ENCODE assay signal across 27 cellular contexts in genomic region chrY:8035653-8036052, GRCh38.
"Had no signal": no experiment of that assay in that cellular context is flagged by ENCODE, and none has a peak within 500 bp of the region (broad histone marks: within the 10 kb centered on the region; RNA-seq: fewer than 3 reads in every experiment).

No MANE protein-coding gene starts in this region.

- H3K36me3 Mint-ChIP-seq: naive thymus-derived CD4-positive, alpha-beta T cell; natural killer cell; neural progenitor cell; stimulated activated memory B cell treated with anti-CD40 and anti-IgM and Interleukin-4, amounts not matched to agents 10 μg/mL and 1 μg/mL and 100 μg/mL, for 72 hours; type B pancreatic cell had no signal

- H3K4me3 Mint-ChIP-seq: naive thymus-derived CD4-positive, alpha-beta T cell; natural killer cell; nephron; neural progenitor cell; stimulated activated memory B cell treated with anti-CD40 and anti-IgM and Interleukin-4, amounts not matched to agents 10 μg/mL and 1 μg/mL and 100 μg/mL, for 72 hours; stimulated activated naive CD8-positive, alpha-beta T cell treated with anti-CD3 and anti-CD28 coated beads, Interleukin-15, Interleukin-2, amounts not matched to agents 100 ng/mL and 50 ng/mL, for 24 hours; type B pancreatic cell had no signal

- H3K4me1 Mint-ChIP-seq: naive thymus-derived CD4-positive, alpha-beta T cell; natural killer cell; nephron; neural progenitor cell; stimulated activated memory B cell treated with anti-CD40 and anti-IgM and Interleukin-4, amounts not matched to agents 10 μg/mL and 1 μg/mL and 100 μg/mL, for 72 hours had no signal

- H3K27me3 Mint-ChIP-seq: naive thymus-derived CD4-positive, alpha-beta T cell; progenitor cell of endocrine pancreas; stimulated activated memory B cell treated with anti-CD40 and anti-IgM and Interleukin-4, amounts not matched to agents 10 μg/mL and 1 μg/mL and 100 μg/mL, for 72 hours; stimulated activated naive CD8-positive, alpha-beta T cell treated with anti-CD3 and anti-CD28 coated beads, Interleukin-15, Interleukin-2, amounts not matched to agents 100 ng/mL and 50 ng/mL, for 24 hours; type B pancreatic cell had no signal

- ATAC-seq: naive thymus-derived CD4-positive, alpha-beta T cell; natural killer cell; psoas muscle; right cardiac atrium; right lobe of liver; stimulated activated memory B cell treated with anti-CD40 and anti-IgM and Interleukin-4, amounts not matched to agents 10 μg/mL and 1 μg/mL and 100 μg/mL, for 72 hours; upper lobe of right lung had no signal

- DNase-seq: naive thymus-derived CD4-positive, alpha-beta T cell; natural killer cell; occipital lobe; ovary; posterior cingulate gyrus; psoas muscle; right cardiac atrium; right lobe of liver; sigmoid colon; small intestine; stimulated activated CD4-positive, alpha-beta T cell treated with anti-CD3 and anti-CD28 coated beads, Interleukin-15, amount 100 ng/mL, for 24 hours; stimulated activated CD4-positive, alpha-beta T cell treated with anti-CD3 and anti-CD28 coated beads, Interleukin-2, amount 100 ng/mL, for 24 hours; stimulated activated CD4-positive, alpha-beta T cell treated with anti-CD3 and anti-CD28 coated beads, Interleukin-2, amount 100 ng/mL, for 48 hours; stimulated activated CD4-positive, alpha-beta T cell treated with anti-CD3 and anti-CD28 coated beads, Interleukin-4, amount 100 ng/mL, for 24 hours; stimulated activated naive CD4-positive, alpha-beta T cell; substantia nigra; testis; tibial artery; transverse colon; upper lobe of right lung; uterus had no signal

- H3K9me3 Mint-ChIP-seq: naive thymus-derived CD4-positive, alpha-beta T cell; natural killer cell; nephron; neural progenitor cell; stimulated activated memory B cell treated with anti-CD40 and anti-IgM and Interleukin-4, amounts not matched to agents 10 μg/mL and 1 μg/mL and 100 μg/mL, for 72 hours; stimulated activated naive CD8-positive, alpha-beta T cell treated with anti-CD3 and anti-CD28 coated beads, Interleukin-15, Interleukin-2, amounts not matched to agents 100 ng/mL and 50 ng/mL, for 24 hours; type B pancreatic cell had no signal

- H3K27ac Mint-ChIP-seq: naive thymus-derived CD4-positive, alpha-beta T cell; natural killer cell; nephron; neural progenitor cell; progenitor cell of endocrine pancreas; stimulated activated memory B cell treated with anti-CD40 and anti-IgM and Interleukin-4, amounts not matched to agents 10 μg/mL and 1 μg/mL and 100 μg/mL, for 72 hours; stimulated activated naive CD8-positive, alpha-beta T cell treated with anti-CD3 and anti-CD28 coated beads, Interleukin-15, Interleukin-2, amounts not matched to agents 100 ng/mL and 50 ng/mL, for 24 hours; type B pancreatic cell had no signal
